Comparison of ENCODE assay signal across 23 cellular contexts in the genomic region with DNA sequence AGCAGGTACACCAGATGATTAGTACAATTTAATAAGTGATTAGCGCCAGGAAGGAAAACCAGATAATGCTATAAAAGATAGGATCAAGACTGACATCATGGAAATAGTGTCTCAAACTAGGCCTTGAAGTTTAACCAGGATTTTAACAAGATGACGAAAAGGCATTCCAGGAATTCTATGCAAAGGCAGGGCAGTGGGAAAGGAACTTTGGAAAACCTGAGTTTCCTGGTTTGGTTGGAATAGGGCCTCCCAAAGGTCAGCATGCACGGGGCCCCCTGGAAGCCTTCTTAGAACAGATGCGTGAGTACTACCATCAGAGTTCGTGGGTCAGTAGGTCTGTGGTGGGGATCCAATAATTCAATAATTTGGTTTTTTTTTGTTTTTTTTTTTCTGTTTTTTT.
A peak's percentile ranks its signal among the peaks of the same experiment; 100 is the strongest.
DNase-seq lines count a peak whose midpoint lies in the region; ATAC-seq, FAIRE-seq and TF ChIP-seq lines count a peak whose summit lies in the region.
"Had no signal": no experiment of that assay in that cellular context is flagged by ENCODE, and none has a peak within 500 bp of the region (broad histone marks: within the 10 kb centered on the region; RNA-seq: fewer than 3 reads in every experiment).

No MANE protein-coding gene starts in this region.

- H3K4me1 Mint-ChIP-seq in activated naive CD4-positive, alpha-beta T cell treated with anti-CD3 and anti-CD28 coated beads for 36 hours (ENCODE audit: low read depth) = no peaks in the 10 kb centered on the region
- H3K4me1 Mint-ChIP-seq: naive thymus-derived CD4-positive, alpha-beta T cell had no signal

- no CpG with 5 or more reads among the region's 5 CpGs for WGBS in mesendoderm (ENCODE audit: extremely low coverage, insufficient coverage, low lambda C conversion rate)
- WGBS in GM23248 (ENCODE audit: low coverage in 1 of 2, low lambda C conversion rate in 2 of 2, missing lambda C conversion rate in 2 of 2), 2 experiments = 27 to 33% methylated on average over 5 of the region's 5 CpGs

- H2BK5ac ChIP-seq in mesendoderm (ENCODE audit: low read length) = no peak overlapping the region

- H3K4me1 ChIP-seq in mesendoderm (ENCODE audit: control insufficient read depth, low read depth, low read length) = peaks cover 15% of the 10 kb centered on the region
- H3K4me1 ChIP-seq in GM23248 (ENCODE audit: insufficient read depth) = no peaks in the 10 kb centered on the region
- H3K4me1 ChIP-seq: A549, HAP-1, parathyroid adenoma, Peyer's patch had no signal

- no peaks in the 10 kb centered on the region for H3K36me3 Mint-ChIP-seq in activated naive CD4-positive, alpha-beta T cell treated with anti-CD3 and anti-CD28 coated beads for 36 hours (ENCODE audit: low read depth)
- H3K36me3 Mint-ChIP-seq: activated naive CD8-positive, alpha-beta T cell; CD14-positive monocyte; naive thymus-derived CD4-positive, alpha-beta T cell had no signal

- H3K4ac ChIP-seq in mesendoderm (ENCODE audit: low read depth, low read length) = no peak overlapping the region

- H3K36me3 ChIP-seq in mesendoderm (ENCODE audit: control insufficient read depth, insufficient read depth, low read length) (no peaks in the 10 kb centered on the region), GM23248 (ENCODE audit: low read depth) (no peaks in the 10 kb centered on the region)
- H3K36me3 ChIP-seq: gastrocnemius medialis, HAP-1, Peyer's patch had no signal

- H4K5ac ChIP-seq in mesendoderm (ENCODE audit: low read length) = no peak overlapping the region

- H3K27ac ChIP-seq in mesendoderm (ENCODE audit: low read depth, low read length) (peak overlapping the region; percentile 36), GM23248 (no peak overlapping the region)
- H3K27ac ChIP-seq: A549, gastrocnemius medialis, parathyroid adenoma, Peyer's patch had no signal

- FAIRE-seq in RCC 7860 (lab: Jason Lieb, UNC) = peak; percentile 85
- FAIRE-seq: A549, GM12878 had no signal

- peaks cover 9% of the 10 kb centered on the region for H3K27me3 Mint-ChIP-seq in activated naive CD4-positive, alpha-beta T cell treated with anti-CD3 and anti-CD28 coated beads for 36 hours (ENCODE audit: low read depth)

- no peak overlapping the region for H3K27ac Mint-ChIP-seq in activated naive CD4-positive, alpha-beta T cell treated with anti-CD3 and anti-CD28 coated beads for 36 hours
- H3K27ac Mint-ChIP-seq: activated naive CD8-positive, alpha-beta T cell; CD14-positive monocyte; naive thymus-derived CD4-positive, alpha-beta T cell had no signal

- DNase-seq in AG09309 (ENCODE audit: low read depth) (peak; percentile 16), RCC 7860 (ENCODE audit: low spot score) (peak; percentile 77), fibroblast of villous mesenchyme (ENCODE audit: low read depth) (peak; percentile 42), mesendoderm (peak; percentile 98), GM23248 (no peak), OCI-M2 (lab: John Stamatoyannopoulos, UW; ENCODE audit: unreplicated experiment) (no peak)
- DNase-seq in activated naive CD4-positive, alpha-beta T cell treated with anti-CD3 and anti-CD28 coated beads for 36 hours = no peak
- DNase-seq: activated CD4-positive, CD25-positive, alpha-beta regulatory T cell treated with anti-CD3 and anti-CD28 coated beads, Interleukin-2, amount 50 U/mL, for 72 hours; activated T-cell treated with anti-CD3 and anti-CD28 coated beads, Interleukin-2, amount 50 U/mL, for 48 hours; gastrocnemius medialis; MM.1S; naive thymus-derived CD4-positive, alpha-beta T cell; Peyer's patch; stimulated activated CD4-positive, alpha-beta T cell treated with anti-CD3 and anti-CD28 coated beads, Interleukin-4, amount 100 ng/mL, for 4 hours; substantia nigra had no signal

- H3K27me3 ChIP-seq in mesendoderm (ENCODE audit: insufficient read depth, low read length, poor library complexity) (no peaks in the 10 kb centered on the region), GM23248 (replicated peaks; ENCODE audit: insufficient read depth) (no peaks in the 10 kb centered on the region)
- H3K27me3 ChIP-seq: gastrocnemius medialis, Peyer's patch had no signal

- in situ Hi-C loops in GM23248 (cut with MboI) = no loop called here

- H3K23ac ChIP-seq in mesendoderm (ENCODE audit: low read length) = no peak overlapping the region

- CTCF ChIA-PET in activated naive CD4-positive, alpha-beta T cell treated with anti-CD3 and anti-CD28 coated beads for 36 hours (lab: Charles Lee) = no interaction called here

- no peak overlapping the region for H2AK5ac ChIP-seq in mesendoderm (ENCODE audit: low read length)

- H3F3A ChIP-seq in GM23248 (ENCODE audit: insufficient read depth) = no peaks in the 10 kb centered on the region

- no peak for ATAC-seq in HG02885 (IDR thresholded peaks at IDR 0.05; ENCODE audit: poor library complexity, unreplicated experiment)
- ATAC-seq: A549; gastrocnemius medialis; GM12878; naive thymus-derived CD4-positive, alpha-beta T cell had no signal

- no peak overlapping the region for H3K4me2 ChIP-seq in mesendoderm (ENCODE audit: low read length)
- no peak overlapping the region for H3K4me2 ChIP-seq in GM23248 (ENCODE audit: unreplicated experiment)
- H3K4me2 ChIP-seq: A549 had no signal

- no peak for TF ChIP-seq CTCF in AG09309 (IDR thresholded peaks at IDR 0.05; ENCODE audit: control insufficient read depth, insufficient read depth, low read depth, low read length, missing control alignments)
- TF ChIP-seq CTCF in fibroblast of villous mesenchyme (IDR thresholded peaks at IDR 0.05; ENCODE audit: insufficient read depth, low read depth, low read length) = no peak

- no peak overlapping the region for H3K4me3 Mint-ChIP-seq in activated naive CD4-positive, alpha-beta T cell treated with anti-CD3 and anti-CD28 coated beads for 36 hours
- H3K4me3 Mint-ChIP-seq: activated naive CD8-positive, alpha-beta T cell; naive thymus-derived CD4-positive, alpha-beta T cell had no signal

- H3K79me1 ChIP-seq in mesendoderm (ENCODE audit: low read length) = peaks cover 2% of the 10 kb centered on the region

- H4K20me1 ChIP-seq in GM23248 (ENCODE audit: insufficient read depth) = no peaks in the 10 kb centered on the region

- intact Hi-C loops in activated naive CD4-positive, alpha-beta T cell treated with anti-CD3 and anti-CD28 coated beads for 36 hours (cut with micrococcal nuclease) = no loop called here

- H3K18ac ChIP-seq in mesendoderm (ENCODE audit: low read length) = no peak overlapping the region

- no peak overlapping the region for H4K8ac ChIP-seq in mesendoderm (ENCODE audit: low read depth, low read length)

- no peak overlapping the region for H3K56ac ChIP-seq in mesendoderm (ENCODE audit: low read length)

- H2BK15ac ChIP-seq in mesendoderm (replicated peaks; ENCODE audit: low read depth) = no peak overlapping the region

- no peaks in the 10 kb centered on the region for H3K9me2 ChIP-seq in GM23248 (ENCODE audit: insufficient read depth)

- peaks cover 4% of the 10 kb centered on the region for H3K79me2 ChIP-seq in mesendoderm (ENCODE audit: control insufficient read depth, insufficient read depth, low read length)
- H3K79me2 ChIP-seq in GM23248 (ENCODE audit: insufficient read depth) = no peaks in the 10 kb centered on the region
- H3K79me2 ChIP-seq: parathyroid adenoma had no signal

- H3K4me3 ChIP-seq in AG09309 (ENCODE audit: control insufficient read depth, low read depth, low read length) (no peak overlapping the region), fibroblast of villous mesenchyme (ENCODE audit: low read depth, low read length) (no peak overlapping the region), mesendoderm (ENCODE audit: low read length) (no peak overlapping the region), GM23248 (no peak overlapping the region)
- H3K4me3 ChIP-seq: A549, gastrocnemius medialis, GM12878, HAP-1, Peyer's patch, smooth muscle cell had no signal

- H3K9me3 Mint-ChIP-seq in activated naive CD4-positive, alpha-beta T cell treated with anti-CD3 and anti-CD28 coated beads for 36 hours = no peaks in the 10 kb centered on the region
- H3K9me3 Mint-ChIP-seq: naive thymus-derived CD4-positive, alpha-beta T cell had no signal

- H3K9ac ChIP-seq in mesendoderm (ENCODE audit: low read length) (no peak overlapping the region), GM23248 (no peak overlapping the region)
- H3K9ac ChIP-seq: parathyroid adenoma had no signal

- no peaks in the 10 kb centered on the region for H3K9me3 ChIP-seq in GM23248 (ENCODE audit: low read depth)
- H3K9me3 ChIP-seq: A549, gastrocnemius medialis, HAP-1, Peyer's patch had no signal

- no peak overlapping the region for H2BK120ac ChIP-seq in mesendoderm (ENCODE audit: low read depth, low read length)

- no peak overlapping the region for H2AFZ ChIP-seq in GM23248
- H2AFZ ChIP-seq: parathyroid adenoma had no signal

Comparison
In these comparisons a context has a peak if more than half of its experiments do, and no peak if none do; other contexts are left out.
1. DNase-seq: peak in AG09309 (single experiment), RCC 7860 (single experiment), fibroblast of villous mesenchyme (single experiment) and mesendoderm (single experiment); none in activated naive CD4-positive, alpha-beta T cell treated with anti-CD3 and anti-CD28 coated beads for 36 hours (single experiment), GM23248 (single experiment) and OCI-M2 (single experiment).